ENCODE assay signal across 8 cellular contexts in the genomic region with DNA sequence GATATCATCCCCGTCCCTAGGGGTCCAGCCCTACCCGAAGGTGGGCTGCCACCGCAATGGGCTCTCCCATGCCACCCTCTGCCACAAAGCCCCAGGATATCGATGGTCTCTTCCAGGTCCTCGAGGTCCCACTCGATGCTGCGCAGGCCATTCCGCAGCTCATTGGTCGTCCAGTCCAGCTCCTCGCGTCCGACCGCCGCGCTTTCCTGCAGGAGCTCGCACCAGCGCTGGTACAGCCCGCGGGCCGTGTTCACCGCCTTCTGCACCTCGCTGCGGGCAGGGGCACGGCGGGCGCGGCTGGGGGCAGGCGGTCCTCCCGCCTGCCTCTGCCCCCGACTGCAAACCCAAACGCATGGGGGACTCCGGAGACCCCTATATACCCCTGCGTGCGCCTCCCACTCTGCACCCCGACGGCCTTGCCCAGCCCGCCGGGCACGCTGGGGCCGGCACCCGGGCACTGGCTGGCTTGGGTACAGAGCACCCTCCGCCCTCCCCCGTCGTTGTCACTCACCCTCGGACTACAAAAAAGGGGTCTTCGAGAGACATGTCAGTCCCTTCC. TPM values are rescaled to one million over a fixed set of nuclear protein-coding genes. Genes with fewer than 3 reads are reported as not detected.
DNase-seq lines count a peak whose midpoint lies in the region; ATAC-seq and TF ChIP-seq lines count a peak whose summit lies in the region.

No MANE protein-coding gene starts in this region.

- peaks cover 6% of the 10 kb centered on the region for H3K27me3 Mint-ChIP-seq in T-helper 2 cell treated with Interferon-gamma antibody and Interleukin-4, amounts not matched to agents 5 μg/mL and 100 μg/mL, for 36 hours (ENCODE audit: low read depth)
- H3K27me3 Mint-ChIP-seq in naive thymus-derived CD4-positive, alpha-beta T cell: peaks cover 0 to 14% (median 0%) of the 10 kb centered on the region in 5 donors

- peaks cover 27% of the 10 kb centered on the region for H3K36me3 Mint-ChIP-seq in T-helper 2 cell treated with Interferon-gamma antibody and Interleukin-4, amounts not matched to agents 5 μg/mL and 100 μg/mL, for 36 hours (ENCODE audit: low read depth)
- peaks cover 12 to 25% (median 19%) of the 10 kb centered on the region in 5 donors for H3K36me3 Mint-ChIP-seq in naive thymus-derived CD4-positive, alpha-beta T cell

- TF ChIP-seq CTCF in epithelial cell of esophagus (IDR thresholded peaks at IDR 0.05; ENCODE audit: insufficient read depth, low read depth, low read length, missing control alignments): no peak

- H3K4me3 ChIP-seq in HUES48 (ENCODE audit: low read depth, low read length) (peak overlapping the region; percentile 96), epithelial cell of esophagus (ENCODE audit: low read length) (peak overlapping the region; percentile 92)
- peak overlapping the region; percentile 96 for H3K4me3 ChIP-seq in naive thymus-derived CD4-positive, alpha-beta T cell (ENCODE audit: low read length)

- POLR2A ChIA-PET in naive thymus-derived CD4-positive, alpha-beta T cell (lab: Charles Lee): interaction anchor here (0.6 to 3.9 kb wide), 19 partner anchors 10 to 268 kb away, joined by 3 to 43 read pairs (median 5); partner anchors contain the start of genes DNASE2 and NACC1

- no peaks in the 10 kb centered on the region for H3K9me3 Mint-ChIP-seq in T-helper 2 cell treated with Interferon-gamma antibody and Interleukin-4, amounts not matched to agents 5 μg/mL and 100 μg/mL, for 36 hours
- peaks cover 0 to 18% (median 0%) of the 10 kb centered on the region in 11 donors for H3K9me3 Mint-ChIP-seq in naive thymus-derived CD4-positive, alpha-beta T cell

- peak; percentile 34 for DNase-seq in NCI-H2171 treated with DMSO at 0.1 percent for 48 hours (lab: John Stamatoyannopoulos, UW)
- DNase-seq in NCI-H2171 (lab: John Stamatoyannopoulos, UW): no peak
- DNase-seq in T-helper 2 cell treated with Interferon-gamma antibody and Interleukin-4, amounts not matched to agents 5 μg/mL and 100 μg/mL, for 36 hours (ENCODE audit: low spot score): peak; percentile 41
- DNase-seq in epithelial cell of esophagus (ENCODE audit: low read depth): peak; percentile 38
- DNase-seq in naive thymus-derived CD4-positive, alpha-beta T cell: peak in 3 of 9 donors; percentile 17 to 65 (median 31)
- DNase-seq in inferior parietal cortex (ENCODE audit: extremely low spot score): no peak

- H3K9ac ChIP-seq in HUES48 (ENCODE audit: low read depth, low read length): peak overlapping the region; percentile 16; the same call in 1 of the 2 replicates

- peaks cover 11% of the 10 kb centered on the region for H3K36me3 ChIP-seq in HUES48 (ENCODE audit: control insufficient read depth, insufficient read depth, low read length)
- H3K36me3 ChIP-seq in naive thymus-derived CD4-positive, alpha-beta T cell (ENCODE audit: control insufficient read depth in 2 of 3, insufficient read depth in 3 of 3, low read length in 3 of 3): peaks cover 0 to 44% (median 6%) of the 10 kb centered on the region in 3 experiments

- H3K4me1 Mint-ChIP-seq in T-helper 2 cell treated with Interferon-gamma antibody and Interleukin-4, amounts not matched to agents 5 μg/mL and 100 μg/mL, for 36 hours (ENCODE audit: low read depth): peaks cover 18% of the 10 kb centered on the region
- peaks cover 6 to 37% (median 18%) of the 10 kb centered on the region in 7 donors for H3K4me1 Mint-ChIP-seq in naive thymus-derived CD4-positive, alpha-beta T cell

- H3K27ac ChIP-seq in HUES48 (ENCODE audit: low read depth, low read length): no peak overlapping the region
- H3K27ac ChIP-seq in naive thymus-derived CD4-positive, alpha-beta T cell (ENCODE audit: low read depth, low read length): peak overlapping the region; percentile 96

- intact Hi-C loops in naive thymus-derived CD4-positive, alpha-beta T cell (cut with micrococcal nuclease): loop anchor here (1.0 to 10.0 kb wide), 17 partner anchors 45 to 1715 kb away; partner anchors contain the start of genes DNAJB1 (in 2 of the 2), DDX39A (in 1 of the 2), DHPS (in 1 of the 2) and JUNB (in 1 of the 2)

- no peaks in the 10 kb centered on the region for H3K27me3 ChIP-seq in HUES48 (ENCODE audit: control insufficient read depth, insufficient read depth, low read length)
- no peaks in the 10 kb centered on the region for H3K27me3 ChIP-seq in naive thymus-derived CD4-positive, alpha-beta T cell (ENCODE audit: control insufficient read depth in 2 of 2, insufficient read depth in 2 of 2, low read length in 2 of 2)

- ATAC-seq in naive thymus-derived CD4-positive, alpha-beta T cell: peak; percentile 0
- no peak for ATAC-seq in GM18519 (IDR thresholded peaks at IDR 0.05; ENCODE audit: low FRiP score, unreplicated experiment)

- H3K4me1 ChIP-seq in HUES48 (ENCODE audit: control insufficient read depth, insufficient read depth, low read length): no peaks in the 10 kb centered on the region
- peaks cover 9 to 11% of the 10 kb centered on the region in 2 donors for H3K4me1 ChIP-seq in naive thymus-derived CD4-positive, alpha-beta T cell (ENCODE audit: control insufficient read depth in 2 of 2, insufficient read depth in 2 of 2, low read length in 2 of 2)

- CTCF ChIA-PET in naive thymus-derived CD4-positive, alpha-beta T cell (lab: Charles Lee): interaction anchor here (0.5 to 2.5 kb wide), 5 partner anchors 19 to 170 kb away, joined by 3 to 11 read pairs (median 6); no protein-coding TSS in a partner anchor

- H3K4me3 Mint-ChIP-seq in T-helper 2 cell treated with Interferon-gamma antibody and Interleukin-4, amounts not matched to agents 5 μg/mL and 100 μg/mL, for 36 hours: peak overlapping the region; percentile 92
- peak overlapping the region; percentile 94 to 100 (median 98) for H3K4me3 Mint-ChIP-seq in naive thymus-derived CD4-positive, alpha-beta T cell

- peak overlapping the region; percentile 82 for H3K27ac Mint-ChIP-seq in T-helper 2 cell treated with Interferon-gamma antibody and Interleukin-4, amounts not matched to agents 5 μg/mL and 100 μg/mL, for 36 hours
- H3K27ac Mint-ChIP-seq in naive thymus-derived CD4-positive, alpha-beta T cell: peak overlapping the region; percentile 95 to 99 (median 97)

- H3K9me3 ChIP-seq in HUES48 (ENCODE audit: control insufficient read depth, insufficient read depth, low read length): no peaks in the 10 kb centered on the region
- no peaks in the 10 kb centered on the region for H3K9me3 ChIP-seq in naive thymus-derived CD4-positive, alpha-beta T cell (ENCODE audit: control insufficient read depth in 2 of 3, low read length in 3 of 3)

RNA-seq across cellular contexts. Expression of gene STX10, which starts 0.5 kb away (rescaled TPM):
- total RNA-seq in naive thymus-derived CD4-positive, alpha-beta T cell: 10 to 100 TPM; 42.6 to 76.2 (median 68.5) TPM
- polyA plus RNA-seq in naive thymus-derived CD4-positive, alpha-beta T cell: 10 to 100 TPM; 45.9 to 63.7 TPM

RNA-seq across cellular contexts. Expression of gene IER2, which starts 0.5 kb away (rescaled TPM):
- 100 to 1,000 TPM; 135 to 558 (median 246) TPM for total RNA-seq in naive thymus-derived CD4-positive, alpha-beta T cell
- polyA plus RNA-seq in naive thymus-derived CD4-positive, alpha-beta T cell: 100 to 1,000 TPM; 121 to 139 TPM

RNA-seq across cellular contexts. Expression of gene NACC1, which starts 31.6 kb away (rescaled TPM):
- total RNA-seq in naive thymus-derived CD4-positive, alpha-beta T cell: 10 to 100 TPM; 18.0 to 72.7 (median 22.4) TPM
- 1 to 10 TPM; 1.7 to 2.0 TPM for polyA plus RNA-seq in naive thymus-derived CD4-positive, alpha-beta T cell

RNA-seq across cellular contexts. Expression of gene TRMT1, which starts 33.2 kb away (rescaled TPM):
- 10 to 100 TPM; 64.2 to 96.4 (median 87.8) TPM for total RNA-seq in naive thymus-derived CD4-positive, alpha-beta T cell
- 10 to 100 TPM; 22.6 to 36.3 TPM for polyA plus RNA-seq in naive thymus-derived CD4-positive, alpha-beta T cell

RNA-seq across cellular contexts. Expression of gene LYL1, which starts 47.0 kb away (rescaled TPM):
- total RNA-seq in naive thymus-derived CD4-positive, alpha-beta T cell: 10 to 100 TPM in 1 of 5 experiments, 1 to 10 TPM in 4; 4.6 to 22.6 (median 7.8) TPM
- polyA plus RNA-seq in naive thymus-derived CD4-positive, alpha-beta T cell: 1 to 10 TPM; 2.4 to 2.9 TPM

Comparison
In these comparisons a context has a peak if more than half of its experiments do, and no peak if none do; other contexts are left out.
1. DNase-seq: peak in NCI-H2171 treated with DMSO at 0.1 percent for 48 hours (single experiment), T-helper 2 cell treated with Interferon-gamma antibody and Interleukin-4, amounts not matched to agents 5 μg/mL and 100 μg/mL, for 36 hours (single experiment) and epithelial cell of esophagus (single experiment); none in NCI-H2171 (single experiment) and inferior parietal cortex (single experiment).
2. Peak in every context shown above with its lines, with median percentiles within 50 percentile points of each other: H3K4me3 ChIP-seq.